In the genomic region with DNA sequence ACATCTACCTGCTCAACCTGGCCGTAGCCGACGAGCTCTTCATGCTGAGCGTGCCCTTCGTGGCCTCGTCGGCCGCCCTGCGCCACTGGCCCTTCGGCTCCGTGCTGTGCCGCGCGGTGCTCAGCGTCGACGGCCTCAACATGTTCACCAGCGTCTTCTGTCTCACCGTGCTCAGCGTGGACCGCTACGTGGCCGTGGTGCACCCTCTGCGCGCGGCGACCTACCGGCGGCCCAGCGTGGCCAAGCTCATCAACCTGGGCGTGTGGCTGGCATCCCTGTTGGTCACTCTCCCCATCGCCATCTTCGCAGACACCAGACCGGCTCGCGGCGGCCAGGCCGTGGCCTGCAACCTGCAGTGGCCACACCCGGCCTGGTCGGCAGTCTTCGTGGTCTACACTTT, we compare ENCODE assay signal across 12 cellular contexts. TPM values are rescaled to one million over a fixed set of nuclear protein-coding genes. Genes with fewer than 3 reads are reported as not detected.
DNase-seq lines count a peak whose midpoint lies in the region.
"Had no signal": no experiment of that assay in that cellular context is flagged by ENCODE, and none has a peak within 500 bp of the region (broad histone marks: within the 10 kb centered on the region; RNA-seq: fewer than 3 reads in every experiment).

No MANE protein-coding gene starts in this region.

- no peak overlapping the region for H3K9ac ChIP-seq in HUES48 (ENCODE audit: low read depth, low read length)

- no peak overlapping the region for H3K27ac Mint-ChIP-seq in dendritic cell treated with granulocyte-macrophage colony-stimulating factor and Interleukin-4, amounts not matched to agents 40 ng/mL and 50 ng/mL, for 4 days
- H3K27ac Mint-ChIP-seq in activated CD4-positive, alpha-beta T cell treated with anti-CD3 and anti-CD28 coated beads, Interleukin-2, amount 10 ng/mL, durations not matched to agents 24 days and 14 days: no peak overlapping the region
- H3K27ac Mint-ChIP-seq: CD8-positive, alpha-beta T cell had no signal

- H3K4me1 ChIP-seq in HUES48 (ENCODE audit: control insufficient read depth, insufficient read depth, low read length): no peaks in the 10 kb centered on the region

- H3K27ac ChIP-seq in HUES48 (ENCODE audit: low read depth, low read length): no peak overlapping the region
- H3K27ac ChIP-seq in skin epidermis: no peak overlapping the region
- H3K27ac ChIP-seq: PC-9 had no signal

- peak overlapping the region; percentile 53 for H3K4me3 ChIP-seq in HUES48 (ENCODE audit: low read depth, low read length)
- H3K4me3 ChIP-seq in iPS-18c (ENCODE audit: insufficient read depth, low read depth, low read length): peak overlapping the region; percentile 46; the same call in 1 of the 2 replicates
- peak overlapping the region in 4 of 7 experiments; percentile 3 to 18 (median 14) for H3K4me3 ChIP-seq in skin epidermis
- H3K4me3 ChIP-seq: PC-9 had no signal

- H3K27me3 ChIP-seq in HUES48 (ENCODE audit: control insufficient read depth, insufficient read depth, low read length): peaks cover 77% of the 10 kb centered on the region

- H3K36me3 ChIP-seq in HUES48 (ENCODE audit: control insufficient read depth, insufficient read depth, low read length): no peaks in the 10 kb centered on the region

- H3K9me3 ChIP-seq in HUES48 (ENCODE audit: control insufficient read depth, insufficient read depth, low read length) (no peaks in the 10 kb centered on the region), iPS-18c (ENCODE audit: control insufficient read depth, insufficient read depth, low read length) (no peaks in the 10 kb centered on the region)

- peaks cover 16% of the 10 kb centered on the region for H3K4me1 Mint-ChIP-seq in dendritic cell treated with granulocyte-macrophage colony-stimulating factor and Interleukin-4, amounts not matched to agents 40 ng/mL and 50 ng/mL, for 4 days (ENCODE audit: low read depth)
- H3K4me1 Mint-ChIP-seq in activated CD4-positive, alpha-beta T cell treated with anti-CD3 and anti-CD28 coated beads, Interleukin-2, amount 10 ng/mL, durations not matched to agents 24 days and 14 days: no peaks in the 10 kb centered on the region

- peak overlapping the region; percentile 11 for H3K4me3 Mint-ChIP-seq in dendritic cell treated with granulocyte-macrophage colony-stimulating factor and Interleukin-4, amounts not matched to agents 40 ng/mL and 50 ng/mL, for 4 days
- no peak overlapping the region for H3K4me3 Mint-ChIP-seq in activated CD4-positive, alpha-beta T cell treated with anti-CD3 and anti-CD28 coated beads, Interleukin-2, amount 10 ng/mL, durations not matched to agents 24 days and 14 days
- H3K4me3 Mint-ChIP-seq: CD8-positive, alpha-beta T cell had no signal

- no peaks in the 10 kb centered on the region for H3K9me3 Mint-ChIP-seq in dendritic cell treated with granulocyte-macrophage colony-stimulating factor and Interleukin-4, amounts not matched to agents 40 ng/mL and 50 ng/mL, for 4 days
- H3K9me3 Mint-ChIP-seq in activated CD4-positive, alpha-beta T cell treated with anti-CD3 and anti-CD28 coated beads, Interleukin-2, amount 10 ng/mL, durations not matched to agents 24 days and 14 days: no peaks in the 10 kb centered on the region
- H3K9me3 Mint-ChIP-seq: CD8-positive, alpha-beta T cell had no signal

- intact Hi-C loops in dendritic cell treated with granulocyte-macrophage colony-stimulating factor and Interleukin-4, amounts not matched to agents 40 ng/mL and 50 ng/mL, for 4 days (cut with micrococcal nuclease): no loop called here
- intact Hi-C loops in activated CD4-positive, alpha-beta T cell treated with anti-CD3 and anti-CD28 coated beads, Interleukin-2, amount 10 ng/mL, durations not matched to agents 24 days and 14 days (cut with micrococcal nuclease): no loop called here

- no peaks in the 10 kb centered on the region for H3K36me3 Mint-ChIP-seq in dendritic cell treated with granulocyte-macrophage colony-stimulating factor and Interleukin-4, amounts not matched to agents 40 ng/mL and 50 ng/mL, for 4 days (ENCODE audit: low read depth)
- H3K36me3 Mint-ChIP-seq in activated CD4-positive, alpha-beta T cell treated with anti-CD3 and anti-CD28 coated beads, Interleukin-2, amount 10 ng/mL, durations not matched to agents 24 days and 14 days (ENCODE audit: low read depth): no peaks in the 10 kb centered on the region
- H3K36me3 Mint-ChIP-seq: CD8-positive, alpha-beta T cell had no signal

- DNase-seq in NCI-H1930 (lab: John Stamatoyannopoulos, UW) (no peak), foreskin melanocyte (no peak)
- no peak for DNase-seq in activated CD4-positive, alpha-beta T cell treated with anti-CD3 and anti-CD28 coated beads, Interleukin-2, amount 10 ng/mL, durations not matched to agents 24 days and 14 days
- DNase-seq: CD8-positive, alpha-beta T cell; DMS 273 treated with DMSO at 0.1 percent for 48 hours; NCI-H146; NCI-H345; PC-9 had no signal

- H3K27me3 Mint-ChIP-seq in dendritic cell treated with granulocyte-macrophage colony-stimulating factor and Interleukin-4, amounts not matched to agents 40 ng/mL and 50 ng/mL, for 4 days: peaks cover 89% of the 10 kb centered on the region
- peaks cover 13% of the 10 kb centered on the region for H3K27me3 Mint-ChIP-seq in activated CD4-positive, alpha-beta T cell treated with anti-CD3 and anti-CD28 coated beads, Interleukin-2, amount 10 ng/mL, durations not matched to agents 24 days and 14 days

RNA-seq across cellular contexts. Expression of gene SSTR4, which starts 0.6 kb away (rescaled TPM):
- not detected in 2 replicates for total RNA-seq in activated CD4-positive, alpha-beta T cell treated with anti-CD3 and anti-CD28 coated beads, Interleukin-2, amount 10 ng/mL, durations not matched to agents 24 days and 14 days
- total RNA-seq: CD8-positive, alpha-beta T cell; PC-9 had no signal

RNA-seq across cellular contexts. Expression of gene THBD, which starts 13.7 kb away (rescaled TPM):
- total RNA-seq in activated CD4-positive, alpha-beta T cell treated with anti-CD3 and anti-CD28 coated beads, Interleukin-2, amount 10 ng/mL, durations not matched to agents 24 days and 14 days: not detected in 2 replicates

RNA-seq across cellular contexts. Expression of gene CD93, which starts 50.4 kb away (rescaled TPM):
- total RNA-seq in activated CD4-positive, alpha-beta T cell treated with anti-CD3 and anti-CD28 coated beads, Interleukin-2, amount 10 ng/mL, durations not matched to agents 24 days and 14 days: 1.5 and 1.7 TPM in 2 replicates
